8 cellular contexts compared by ENCODE assay signal in the genomic region with DNA sequence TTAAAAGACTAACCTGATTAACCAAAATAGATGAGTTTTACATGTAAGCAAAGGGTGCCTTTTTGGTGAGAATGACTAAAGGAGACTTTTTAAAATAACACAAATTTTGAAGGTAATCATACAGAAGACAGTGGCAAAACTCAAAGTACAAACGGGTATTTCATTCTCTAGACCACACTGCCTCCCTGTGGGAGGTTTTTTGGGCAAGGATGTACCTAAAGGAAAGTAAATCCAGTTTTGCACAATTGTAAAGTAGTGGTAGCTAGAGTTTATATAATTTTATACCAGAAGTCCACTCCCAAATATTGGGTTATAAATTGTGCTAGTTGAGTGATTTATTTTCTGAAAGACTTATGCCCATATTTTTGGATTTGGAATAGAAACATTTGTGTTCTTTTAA.
A peak's percentile ranks its signal among the peaks of the same experiment; 100 is the strongest.
DNase-seq lines count a peak whose midpoint lies in the region; ATAC-seq and TF ChIP-seq lines count a peak whose summit lies in the region.

No MANE protein-coding gene starts in this region.

- H3K4me1 ChIP-seq in heart left ventricle = no peaks in the 10 kb centered on the region

- ATAC-seq in GM21786 (IDR thresholded peaks at IDR 0.05; ENCODE audit: unreplicated experiment) = no peak
- no peak for ATAC-seq in HG02642 (IDR thresholded peaks at IDR 0.05; ENCODE audit: poor library complexity, unreplicated experiment)
- ATAC-seq in heart left ventricle = no peak

- intact Hi-C loops in heart left ventricle (cut with DNase I) = no loop called here

- CTCF ChIA-PET in HEK293T (lab: Yijun Ruan, JAX) = no interaction called here

- TF ChIP-seq CTCF in VCaP (conservative IDR thresholded peaks at IDR 0.05) (peak; percentile 78), kidney epithelial cell (IDR thresholded peaks at IDR 0.05; ENCODE audit: insufficient read depth, low read length, poor library complexity, severe bottlenecking) (peak; percentile 51), heart left ventricle (IDR thresholded peaks at IDR 0.05) (peak in 3 of 12 donors; percentile 3 to 36 (median 31))

- no peaks in the 10 kb centered on the region for H3K36me3 ChIP-seq in kidney epithelial cell (ENCODE audit: control insufficient read depth, insufficient read depth, low read length)
- H3K36me3 ChIP-seq in heart left ventricle = no peaks in the 10 kb centered on the region

- POLR2A ChIA-PET in HEK293T (lab: Yijun Ruan, JAX) = no interaction called here

- peak; percentile 4 for DNase-seq in AG08396 (ENCODE audit: low spot score)
- DNase-seq in HEK293T (ENCODE audit: extremely low spot score) = peak; percentile 16
- no peak for DNase-seq in kidney epithelial cell (ENCODE audit: low read depth)
- DNase-seq in NCI-H345 (lab: John Stamatoyannopoulos, UW) = no peak
- DNase-seq in heart left ventricle = no peak

- H3K4me3 ChIP-seq in kidney epithelial cell (ENCODE audit: low read depth, low read length) (no peak overlapping the region), heart left ventricle (no peak overlapping the region)

- H3K27ac ChIP-seq in VCaP (no peak overlapping the region), heart left ventricle (no peak overlapping the region)

- WGBS in heart left ventricle, 4 donors = 21 to 38% (median 31%) methylated on average over 1 of the region's 1 CpG

- peaks cover 0 to 4% (median 0%) of the 10 kb centered on the region in 12 donors for H3K9me3 ChIP-seq in heart left ventricle

- no peak for TF ChIP-seq POLR2A in heart left ventricle (IDR thresholded peaks at IDR 0.05)

- H3K27me3 ChIP-seq in kidney epithelial cell (ENCODE audit: control insufficient read depth, insufficient read depth, low read length) (no peaks in the 10 kb centered on the region), heart left ventricle (no peaks in the 10 kb centered on the region)

TF ChIP-seq in HEK293T, 16 proteins besides CTCF, POLR2A, EP300 and RAD21:
- no peak for TF ChIP-seq NFRKB (IDR thresholded peaks at IDR 0.05)
- no peak for TF ChIP-seq FOXK2 (IDR thresholded peaks at IDR 0.05)
- no peak for TF ChIP-seq LEF1 (IDR thresholded peaks at IDR 0.05; ENCODE audit: borderline replicate concordance)
- TF ChIP-seq BHLHE40 (IDR thresholded peaks at IDR 0.05; ENCODE audit: borderline replicate concordance) = no peak
- no peak for TF ChIP-seq TARDBP (IDR thresholded peaks at IDR 0.05)
- TF ChIP-seq ELF4 (IDR thresholded peaks at IDR 0.05) = no peak

Comparison
In these comparisons a context has a peak if more than half of its experiments do, and no peak if none do; other contexts are left out.
1. DNase-seq: peak in AG08396 (single experiment) and HEK293T (single experiment); none in kidney epithelial cell (single experiment), NCI-H345 (single experiment) and heart left ventricle (0 of 5).